ENCODE assay signal across 8 cellular contexts in genomic region chr2:238285653-238286082, GRCh38. TPM values are rescaled to one million over a fixed set of nuclear protein-coding genes. Genes with fewer than 3 reads are reported as not detected.
DNase-seq lines count a peak whose midpoint lies in the region; ATAC-seq and TF ChIP-seq lines count a peak whose summit lies in the region.

No MANE protein-coding gene starts in this region.

- H3K4me1 ChIP-seq in Panc1 (ENCODE audit: control insufficient read depth, insufficient read depth, low read length): peaks cover 35% of the 10 kb centered on the region
- peaks cover 23% of the 10 kb centered on the region for H3K4me1 ChIP-seq in fibroblast of lung (ENCODE audit: control insufficient read depth, extremely low read depth, insufficient read depth, low read length)

- intact Hi-C loops in Panc1 (cut with micrococcal nuclease; ENCODE audit: unreplicated experiment): no loop called here

- H3K9ac ChIP-seq in fibroblast of lung (ENCODE audit: insufficient read depth, low read length): peak overlapping the region; percentile 45

- CTCF ChIA-PET in Panc1 (lab: Charles Lee): no interaction called here

- DNase-seq in DMS53 (lab: John Stamatoyannopoulos, UW) (peak; percentile 99), Panc1 (ENCODE audit: low read depth, low spot score) (no peak), fibroblast of lung (ENCODE audit: low read depth in 2 of 2) (peak; percentile 94 to 96), omental fat pad (ENCODE audit: low spot score) (peak; percentile 67), GM13976 (ENCODE audit: low spot score) (no peak), activated T-cell treated with anti-CD3 and anti-CD28 coated beads for 4 hours (no peak)
- DNase-seq in activated CD8-positive, alpha-beta memory T cell treated with anti-CD3 and anti-CD28 coated beads, Interleukin-2, amount 50 U/mL, for 48 hours: no peak

- no peaks in the 10 kb centered on the region; the same call in 1 of the 2 replicates for H3K36me3 ChIP-seq in Panc1 (ENCODE audit: control insufficient read depth, insufficient read depth, low read length)
- H3K36me3 ChIP-seq in fibroblast of lung (ENCODE audit: control insufficient read depth, insufficient read depth, low read length): no peaks in the 10 kb centered on the region

- in situ Hi-C loops in Panc1 (cut with HindIII; ENCODE audit: low pct_unique_long_range_greater_than_20kb, low sequenced_read_pairs): no loop called here
- in situ Hi-C loops in GM13976 (cut with MboI; ENCODE audit: low sequenced_read_pairs, unreplicated experiment): no loop called here

- no peak overlapping the region for H2AFZ ChIP-seq in fibroblast of lung (ENCODE audit: low read length)

- no TSS peak for BruUV-seq in Panc1 (replicated peaks; lab: Mats Ljungman, UMichigan)

- peak overlapping the region in 1 of 2 experiments; percentile 87; a peak in 2 of 4 replicates for H3K4me3 ChIP-seq in Panc1 (ENCODE audit: low read depth in 2 of 2, low read length in 2 of 2)
- peak overlapping the region in 2 of 4 experiments; percentile 8 to 28 for H3K4me3 ChIP-seq in fibroblast of lung (replicated peaks in 1 of 4; ENCODE audit: control extremely low read depth in 1 of 4, insufficient read depth in 1 of 4, low read depth in 3 of 4, low read length in 4 of 4)

- H4K20me1 ChIP-seq in fibroblast of lung (ENCODE audit: control insufficient read depth, extremely low read depth, insufficient read depth, low read length): no peaks in the 10 kb centered on the region

- H3K9me3 ChIP-seq in Panc1 (ENCODE audit: control insufficient read depth, insufficient read depth, low read depth, low read length) (no peaks in the 10 kb centered on the region), fibroblast of lung (ENCODE audit: control insufficient read depth, insufficient read depth, low read depth, low read length) (no peaks in the 10 kb centered on the region)

- no peak for ATAC-seq in Panc1
- ATAC-seq in omental fat pad (ENCODE audit: low FRiP score): peak; percentile 2
- ATAC-seq in HG03565 (IDR thresholded peaks at IDR 0.05; ENCODE audit: unreplicated experiment): no peak

- peaks cover 1% of the 10 kb centered on the region for H3K79me2 ChIP-seq in fibroblast of lung (ENCODE audit: control insufficient read depth, insufficient read depth, low read length)

- peak overlapping the region; percentile 89 for H3K27ac ChIP-seq in Panc1 (ENCODE audit: low read length)
- peak overlapping the region; percentile 97 for H3K27ac ChIP-seq in fibroblast of lung (ENCODE audit: insufficient read depth, low read length)

- no peaks in the 10 kb centered on the region for H3K27me3 ChIP-seq in Panc1 (ENCODE audit: control insufficient read depth, insufficient read depth, low read length)
- no peaks in the 10 kb centered on the region for H3K27me3 ChIP-seq in fibroblast of lung (ENCODE audit: control insufficient read depth, insufficient read depth, low read length)

- H3K4me2 ChIP-seq in fibroblast of lung (ENCODE audit: extremely low read depth, insufficient read depth, low read length): peak overlapping the region; percentile 15

- POLR2A ChIA-PET in Panc1 (lab: Charles Lee): no interaction called here

- TF ChIP-seq CTCF in Panc1 (IDR thresholded peaks at IDR 0.05) (no peak), fibroblast of lung (conservative IDR thresholded peaks at IDR 0.05 in 1 of 2, IDR thresholded peaks at IDR 0.05 in 1 of 2; ENCODE audit: low read depth in 1 of 2, low read length in 2 of 2) (no peak), omental fat pad (IDR thresholded peaks at IDR 0.05) (no peak), GM13976 (IDR thresholded peaks at IDR 0.05; ENCODE audit: borderline replicate concordance, control extremely low read depth, extremely low read depth, insufficient read depth, missing control alignments) (no peak)

RNA-seq across cellular contexts. Expression of gene PER2, which starts 2.7 kb away (rescaled TPM):
- total RNA-seq in Panc1 (2021; ENCODE audit: unreplicated experiment) (9.9 TPM), fibroblast of lung (2.1 and 4.6 TPM in 2 replicates), omental fat pad (10 to 100 TPM in 3 of 4 donors, 1 to 10 TPM in 1; 5.3 to 36.4 (median 15.4) TPM)
- 3.4 TPM for polyA plus RNA-seq in Panc1 (2012; ENCODE audit: insufficient read length)
- 1.9 and 2.6 TPM in 2 replicates for polyA plus RNA-seq in fibroblast of lung
- 1.7 and 2.4 TPM in 2 replicates for polyA plus RNA-seq in fibroblast of lung (2012)
- 3.8 and 17.2 TPM in 2 replicates for polyA minus RNA-seq in fibroblast of lung (ENCODE audit: low replicate concordance)

RNA-seq across cellular contexts. Expression of gene TRAF3IP1, which starts 34.6 kb away (rescaled TPM):
- total RNA-seq in Panc1 (2021; ENCODE audit: unreplicated experiment) (23.4 TPM), fibroblast of lung (7.7 and 9.2 TPM in 2 replicates), omental fat pad (10 to 100 TPM in 3 of 4 donors, 1 to 10 TPM in 1; 8.4 to 15.9 (median 12.5) TPM)
- polyA plus RNA-seq in Panc1 (2012; ENCODE audit: insufficient read length): 27.9 TPM
- 3.9 and 4.9 TPM in 2 replicates for polyA plus RNA-seq in fibroblast of lung
- 11.9 and 16.9 TPM in 2 replicates for polyA plus RNA-seq in fibroblast of lung (2012)
- 8.9 and 20.9 TPM in 2 replicates for polyA minus RNA-seq in fibroblast of lung (ENCODE audit: low replicate concordance)

RNA-seq across cellular contexts. Expression of gene HES6, which starts 45.8 kb away (rescaled TPM):
- 42.0 TPM for total RNA-seq in Panc1 (2021; ENCODE audit: unreplicated experiment)
- 50.3 TPM for polyA plus RNA-seq in Panc1 (2012; ENCODE audit: insufficient read length)
- total RNA-seq in fibroblast of lung: 3.6 and 4.1 TPM in 2 replicates
- polyA plus RNA-seq in fibroblast of lung: 0.82 and 0.91 TPM in 2 replicates
- 1.9 TPM in 2 replicates for polyA plus RNA-seq in fibroblast of lung (2012)
- polyA minus RNA-seq in fibroblast of lung (ENCODE audit: low replicate concordance): 0.63 TPM in 1 of 2 replicates, not detected in the other
- 1 to 10 TPM; 5.3 to 9.1 (median 5.6) TPM for total RNA-seq in omental fat pad

Comparison
In these comparisons a context has a peak if more than half of its experiments do, and no peak if none do; other contexts are left out.
1. DNase-seq: peak in DMS53 (single experiment), fibroblast of lung (2 of 2) and omental fat pad (single experiment); none in Panc1 (single experiment), activated CD8-positive, alpha-beta memory T cell treated with anti-CD3 and anti-CD28 coated beads, Interleukin-2, amount 50 U/mL, for 48 hours (single experiment), GM13976 (single experiment) and activated T-cell treated with anti-CD3 and anti-CD28 coated beads for 4 hours (single experiment).